ENCODE assay signal across 8 cellular contexts in the genomic region with DNA sequence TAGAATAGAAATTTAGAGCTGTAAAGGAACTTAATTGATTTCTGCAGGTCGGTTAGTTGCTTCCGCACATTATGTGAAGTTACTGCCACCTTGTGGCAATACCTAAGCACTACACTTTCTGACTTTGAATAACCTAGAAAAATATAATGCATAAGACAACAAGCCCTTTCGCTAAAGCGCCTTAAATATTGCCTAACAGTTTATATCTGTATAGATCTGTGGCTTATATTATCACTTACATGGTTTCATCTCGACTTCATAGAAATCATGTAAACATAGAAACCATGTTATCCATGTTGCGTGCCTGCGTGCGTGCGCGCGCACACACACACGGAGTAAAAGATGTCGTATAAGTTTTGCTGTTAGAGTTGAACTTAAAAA. TPM values are rescaled to one million over a fixed set of nuclear protein-coding genes. Genes with fewer than 3 reads are reported as not detected.
DNase-seq lines count a peak whose midpoint lies in the region; ATAC-seq, FAIRE-seq and TF ChIP-seq lines count a peak whose summit lies in the region.

No MANE protein-coding gene starts in this region.

- peak overlapping the region; percentile 51 for H3K4me3 ChIP-seq in AG09309 (ENCODE audit: control insufficient read depth, low read depth, low read length)
- peak overlapping the region in 2 of 3 experiments; percentile 67 to 86 for H3K4me3 ChIP-seq in keratinocyte (ENCODE audit: control insufficient read depth in 2 of 3, extremely low read depth in 1 of 3, insufficient read depth in 2 of 3, low read depth in 1 of 3, low read length in 3 of 3)
- peak overlapping the region; percentile 57 for H3K4me3 ChIP-seq in smooth muscle cell

- no peaks in the 10 kb centered on the region for H4K20me1 ChIP-seq in keratinocyte (ENCODE audit: control insufficient read depth, extremely low read depth, insufficient read depth, low read length)
- H4K20me1 ChIP-seq in smooth muscle cell (ENCODE audit: low read depth): no peaks in the 10 kb centered on the region

- peak overlapping the region; percentile 92 for H3K4me2 ChIP-seq in keratinocyte (ENCODE audit: control insufficient read depth, extremely low read depth, insufficient read depth, low read depth, low read length)
- H3K4me2 ChIP-seq in smooth muscle cell: peak overlapping the region; percentile 83

- H2AFZ ChIP-seq in keratinocyte (ENCODE audit: control insufficient read depth, low read length) (peak overlapping the region; percentile 97), smooth muscle cell (ENCODE audit: low read depth) (peak overlapping the region; percentile 79)

- H3K9me3 ChIP-seq in keratinocyte (ENCODE audit: control insufficient read depth, low read depth, low read length): no peaks in the 10 kb centered on the region
- no peaks in the 10 kb centered on the region for H3K9me3 ChIP-seq in smooth muscle cell (replicated peaks; ENCODE audit: low read depth)

- FAIRE-seq in keratinocyte (lab: Jason Lieb, UNC): peak; percentile 82

- H3K4me1 ChIP-seq in keratinocyte (ENCODE audit: control insufficient read depth, extremely low read depth, insufficient read depth, low read length): peaks cover 22% of the 10 kb centered on the region
- peaks cover 26% of the 10 kb centered on the region for H3K4me1 ChIP-seq in smooth muscle cell (ENCODE audit: low read depth)

- no peak for ATAC-seq in HG02623 (IDR thresholded peaks at IDR 0.05; ENCODE audit: unreplicated experiment)

- H3K27me3 ChIP-seq in keratinocyte (ENCODE audit: control insufficient read depth, extremely low read depth, insufficient read depth, low read length) (no peaks in the 10 kb centered on the region), smooth muscle cell (ENCODE audit: low read depth) (no peaks in the 10 kb centered on the region)

- peaks cover 9% of the 10 kb centered on the region for H3F3A ChIP-seq in smooth muscle cell (ENCODE audit: low read depth)

- dilution Hi-C loops in keratinocyte (cut with MboI; ENCODE audit: extremely low pct_ligation_motif_present, low sequenced_read_pairs): no loop called here

- no peaks in the 10 kb centered on the region for H3K9me1 ChIP-seq in keratinocyte (ENCODE audit: control insufficient read depth, extremely low read depth, insufficient read depth, low read length)

- WGBS in smooth muscle cell (ENCODE audit: low lambda C conversion rate): 3% methylated on average over 13 of the region's 13 CpGs

- DNase-seq in AG09309 (ENCODE audit: low read depth): no peak
- peak; percentile 55 to 83 for DNase-seq in Kasumi-1 (lab: John Stamatoyannopoulos, UW)
- peak; percentile 44 to 69 for DNase-seq in SHP77 (lab: John Stamatoyannopoulos, UW)
- DNase-seq in caudate nucleus (lab: John Stamatoyannopoulos, UW): peak in 22 of 61 donors; percentile 8 to 71 (median 32)
- DNase-seq in keratinocyte (ENCODE audit: low read depth, low spot score): no peak
- DNase-seq in smooth muscle cell (lab: John Stamatoyannopoulos, UW; ENCODE audit: unreplicated experiment): no peak

- H3K9ac ChIP-seq in keratinocyte (ENCODE audit: control insufficient read depth, extremely low read depth, insufficient read depth, low read length): peak overlapping the region; percentile 61
- peak overlapping the region; percentile 60 for H3K9ac ChIP-seq in smooth muscle cell (ENCODE audit: low read depth)

- peak overlapping the region; percentile 85 for H3K27ac ChIP-seq in caudate nucleus (ENCODE audit: low read depth, low read length)
- peak overlapping the region; percentile 71 for H3K27ac ChIP-seq in keratinocyte (ENCODE audit: control insufficient read depth, insufficient read depth, low read length)
- peak overlapping the region; percentile 77 for H3K27ac ChIP-seq in smooth muscle cell (ENCODE audit: low read depth)

- H3K36me3 ChIP-seq in keratinocyte (ENCODE audit: control insufficient read depth in 2 of 2, extremely low read depth in 1 of 2, insufficient read depth in 2 of 2, low read length in 2 of 2) (no peaks in the 10 kb centered on the region), smooth muscle cell (ENCODE audit: low read depth) (no peaks in the 10 kb centered on the region)

- TF ChIP-seq CTCF in AG09309 (IDR thresholded peaks at IDR 0.05; ENCODE audit: control insufficient read depth, insufficient read depth, low read depth, low read length, missing control alignments): peak; percentile 71
- peak; percentile 76 for TF ChIP-seq CTCF in GM12873 (IDR thresholded peaks at IDR 0.05; ENCODE audit: insufficient read depth, low read depth, low read length, missing control alignments)
- TF ChIP-seq CTCF in keratinocyte (optimal IDR thresholded peaks at IDR 0.05 in 1 of 3, IDR thresholded peaks at IDR 0.05 in 1 of 3, conservative IDR thresholded peaks at IDR 0.05 in 1 of 3; ENCODE audit: extremely low read depth in 1 of 3, insufficient read depth in 2 of 3, low read length in 3 of 3): peak in 2 of 3 experiments; percentile 74 to 75
- TF ChIP-seq CTCF in smooth muscle cell (IDR thresholded peaks at IDR 0.05; ENCODE audit: borderline replicate concordance, insufficient read depth, poor library complexity, severe bottlenecking): peak; percentile 96

- H3K79me2 ChIP-seq in keratinocyte (ENCODE audit: control insufficient read depth, insufficient read depth, low read length): no peaks in the 10 kb centered on the region
- peaks cover 7% of the 10 kb centered on the region for H3K79me2 ChIP-seq in smooth muscle cell (ENCODE audit: low read depth)

RNA-seq across cellular contexts. Expression of a gene that starts 10.9 kb away (rescaled TPM):
- polyA plus RNA-seq in keratinocyte (118 to 193 TPM (median 145 TPM) in 3 replicates), smooth muscle cell (95.9 and 114 TPM in 2 replicates)
- polyA plus RNA-seq in keratinocyte (2011; ENCODE audit: low read depth): 116 TPM
- polyA plus RNA-seq in keratinocyte (2011; cell fraction: cytosol; rRNA removed): 88.8 and 155 TPM in 2 replicates
- 155 and 191 TPM in 2 replicates for polyA plus RNA-seq in keratinocyte (2011; cell fraction: nucleus; rRNA removed)
- polyA plus RNA-seq in keratinocyte (2012; ENCODE audit: low replicate concordance): 69.6 and 121 TPM in 2 replicates
- 42.0 to 91.5 TPM (median 56.9 TPM) in 3 replicates for polyA minus RNA-seq in keratinocyte
- 53.3 TPM for polyA minus RNA-seq in keratinocyte (2011; cell fraction: cytosol; rRNA and poly(A)+ RNA removed)
- 56.6 and 94.6 TPM in 2 replicates for polyA minus RNA-seq in keratinocyte (2011; cell fraction: nucleus; rRNA and poly(A)+ RNA removed)
- 92.1 and 96.3 TPM in 2 replicates for total RNA-seq in smooth muscle cell

Comparison
In these comparisons a context has a peak if more than half of its experiments do, and no peak if none do; other contexts are left out.
1. DNase-seq: peak in Kasumi-1 (2 of 2) and SHP77 (2 of 2); none in AG09309 (single experiment), keratinocyte (single experiment) and smooth muscle cell (single experiment).
2. Peak in every context shown above with its lines, with median percentiles within 50 percentile points of each other: H3K4me3 ChIP-seq, CTCF ChIP-seq and H3K27ac ChIP-seq.